In genomic region chr2:121418494-121419058, GRCh38 we compare ENCODE assay signal across 25 cellular contexts.
"Had no signal": no experiment of that assay in that cellular context is flagged by ENCODE, and none has a peak within 500 bp of the region (broad histone marks: within the 10 kb centered on the region; RNA-seq: fewer than 3 reads in every experiment).

No MANE protein-coding gene starts in this region.

- H3K4me1 Mint-ChIP-seq: stimulated activated naive B cell treated with anti-CD40 and anti-IgM and Interleukin-4, amounts not matched to agents 10 μg/mL and 1 μg/mL and 100 μg/mL, for 72 hours; stimulated activated naive CD8-positive, alpha-beta T cell treated with anti-CD3 and anti-CD28 coated beads, Interleukin-15, amount 100 ng/mL, for 72 hours had no signal

- H3K27me3 ChIP-seq: dorsolateral prefrontal cortex, heart right ventricle, spleen, testis, transverse colon had no signal

- H3K27me3 Mint-ChIP-seq: natural killer cell treated with Interleukin-12 subunit alpha and Interleukin-12 subunit beta and Interleukin-15 and Interleukin-18, amount 100 ng/mL, for 72 hours; stimulated activated naive B cell treated with anti-CD40 and anti-IgM and Interleukin-4, amounts not matched to agents 10 μg/mL and 1 μg/mL and 100 μg/mL, for 72 hours; stimulated activated naive CD8-positive, alpha-beta T cell treated with anti-CD3 and anti-CD28 coated beads, Interleukin-15, amount 100 ng/mL, for 72 hours had no signal

- FAIRE-seq: endometrium, keratinocyte had no signal

- H3K4me3 Mint-ChIP-seq: natural killer cell treated with Interleukin-12 subunit alpha and Interleukin-12 subunit beta and Interleukin-15 and Interleukin-18, amount 100 ng/mL, for 72 hours; stimulated activated naive B cell treated with anti-CD40 and anti-IgM and Interleukin-4, amounts not matched to agents 10 μg/mL and 1 μg/mL and 100 μg/mL, for 72 hours; stimulated activated naive CD8-positive, alpha-beta T cell treated with anti-CD3 and anti-CD28 coated beads, Interleukin-15, amount 100 ng/mL, for 72 hours had no signal

- H3K27ac ChIP-seq: heart right ventricle, left ventricle myocardium inferior, parathyroid adenoma, psoas muscle, spleen, testis, transverse colon had no signal

- H3K4me1 ChIP-seq: heart right ventricle, left ventricle myocardium inferior, parathyroid adenoma, psoas muscle, spleen, testis, transverse colon had no signal

- DNase-seq: cortex of kidney; dorsolateral prefrontal cortex; effector CD8-positive, alpha-beta T cell; heart right ventricle; hypothalamus; left ventricle myocardium inferior; mesenchymal stem cell; midbrain; psoas muscle; retina; spleen; stimulated activated CD4-positive, alpha-beta T cell treated with anti-CD3 and anti-CD28 coated beads, Interleukin-15, amount 100 ng/mL, for 24 hours; stimulated activated CD4-positive, alpha-beta T cell treated with anti-CD3 and anti-CD28 coated beads, Interleukin-1b, Interleukin-23, amount 100 ng/mL, for 48 hours; stimulated activated CD4-positive, alpha-beta T cell treated with anti-CD3 and anti-CD28 coated beads, Interleukin-4, amount 100 ng/mL, for 24 hours; stimulated activated naive B cell treated with anti-CD40 and anti-IgM and Interleukin-4, amounts not matched to agents 10 μg/mL and 1 μg/mL and 100 μg/mL, for 72 hours; stimulated activated naive CD8-positive, alpha-beta T cell treated with anti-CD3 and anti-CD28 coated beads, Interleukin-15, amount 100 ng/mL, for 72 hours; testis; transverse colon had no signal

- H3K9ac ChIP-seq: parathyroid adenoma had no signal

- H3K9me3 Mint-ChIP-seq: natural killer cell treated with Interleukin-12 subunit alpha and Interleukin-12 subunit beta and Interleukin-15 and Interleukin-18, amount 100 ng/mL, for 72 hours; stimulated activated naive B cell treated with anti-CD40 and anti-IgM and Interleukin-4, amounts not matched to agents 10 μg/mL and 1 μg/mL and 100 μg/mL, for 72 hours; stimulated activated naive CD8-positive, alpha-beta T cell treated with anti-CD3 and anti-CD28 coated beads, Interleukin-15, amount 100 ng/mL, for 72 hours had no signal

- ATAC-seq: esophagus mucosa; heart right ventricle; natural killer cell treated with Interleukin-12 subunit alpha and Interleukin-12 subunit beta and Interleukin-15 and Interleukin-18, amount 100 ng/mL, for 72 hours; psoas muscle; sciatic nerve; stimulated activated naive B cell treated with anti-CD40 and anti-IgM and Interleukin-4, amounts not matched to agents 10 μg/mL and 1 μg/mL and 100 μg/mL, for 72 hours; stimulated activated naive CD8-positive, alpha-beta T cell treated with anti-CD3 and anti-CD28 coated beads, Interleukin-15, amount 100 ng/mL, for 72 hours had no signal

- H2AFZ ChIP-seq: parathyroid adenoma had no signal

- H3K27ac Mint-ChIP-seq: natural killer cell treated with Interleukin-12 subunit alpha and Interleukin-12 subunit beta and Interleukin-15 and Interleukin-18, amount 100 ng/mL, for 72 hours; stimulated activated naive B cell treated with anti-CD40 and anti-IgM and Interleukin-4, amounts not matched to agents 10 μg/mL and 1 μg/mL and 100 μg/mL, for 72 hours had no signal

- H3K4me3 ChIP-seq: dorsolateral prefrontal cortex, heart right ventricle, left ventricle myocardium inferior, lung, psoas muscle, spleen, testis, transverse colon had no signal

- H3K9me3 ChIP-seq: heart right ventricle, left ventricle myocardium inferior, psoas muscle, spleen, testis, transverse colon had no signal
